ENCODE assay signal across 8 cellular contexts in genomic region chr6:140105857-140106256, GRCh38.
A peak's percentile ranks its signal among the peaks of the same experiment; 100 is the strongest.
DNase-seq lines count a peak whose midpoint lies in the region; ATAC-seq and TF ChIP-seq lines count a peak whose summit lies in the region.

No MANE protein-coding gene starts in this region.

- H3K27me3 Mint-ChIP-seq in naive thymus-derived CD4-positive, alpha-beta T cell, result peaks cover 0 to 8% (median 2%) of the 10 kb centered on the region in 5 donors

- H3K27ac ChIP-seq in AG04450 (ENCODE audit: low read depth, low read length) (no peak overlapping the region), VCaP (peak overlapping the region; percentile 26; the same call in 1 of the 2 replicates), iPS-18a (ENCODE audit: low read length) (peak overlapping the region; percentile 30)
- H3K27ac ChIP-seq in naive thymus-derived CD4-positive, alpha-beta T cell (ENCODE audit: low read depth, low read length), result no peak overlapping the region

- H3K36me3 ChIP-seq in iPS-18a (ENCODE audit: control insufficient read depth, low read depth, low read length), result no peaks in the 10 kb centered on the region
- H3K36me3 ChIP-seq in naive thymus-derived CD4-positive, alpha-beta T cell (ENCODE audit: control insufficient read depth in 2 of 3, insufficient read depth in 3 of 3, low read length in 3 of 3), result no peaks in the 10 kb centered on the region

- POLR2A ChIA-PET in AG04450 (lab: Yijun Ruan, JAX), result no interaction called here
- POLR2A ChIA-PET in naive thymus-derived CD4-positive, alpha-beta T cell (lab: Charles Lee), result no interaction called here

- no peak overlapping the region for H3K9ac ChIP-seq in iPS-18a (ENCODE audit: low read length)

- H3K36me3 Mint-ChIP-seq in naive thymus-derived CD4-positive, alpha-beta T cell, result no peaks in the 10 kb centered on the region

- H3K4me3 ChIP-seq in AG04450 (ENCODE audit: low read depth, low read length) (no peak overlapping the region), iPS-18a (ENCODE audit: low read length) (no peak overlapping the region)
- H3K4me3 ChIP-seq in naive thymus-derived CD4-positive, alpha-beta T cell (ENCODE audit: low read length), result no peak overlapping the region

- H3K27me3 ChIP-seq in AG04450 (ENCODE audit: control insufficient read depth, insufficient read depth, low read length), result no peaks in the 10 kb centered on the region
- H3K27me3 ChIP-seq in iPS-18a (ENCODE audit: control insufficient read depth, insufficient read depth, low read length), result no peaks in the 10 kb centered on the region
- H3K27me3 ChIP-seq in naive thymus-derived CD4-positive, alpha-beta T cell (ENCODE audit: control insufficient read depth in 2 of 2, insufficient read depth in 2 of 2, low read length in 2 of 2), result no peaks in the 10 kb centered on the region

- DNase-seq in AG04450 (ENCODE audit: low read depth, low spot score) (no peak), HPDE6-E6E7 (ENCODE audit: extremely low spot score) (peak; percentile 8), omental fat pad (ENCODE audit: low spot score) (no peak)
- DNase-seq in naive thymus-derived CD4-positive, alpha-beta T cell, result no peak

- no peak overlapping the region for H3K27ac Mint-ChIP-seq in naive thymus-derived CD4-positive, alpha-beta T cell

- intact Hi-C loops in naive thymus-derived CD4-positive, alpha-beta T cell (cut with micrococcal nuclease), result loop anchor here (5.0 to 10.0 kb wide), 2 partner anchors 731 to 734 kb away; partner anchors contain the start of gene CITED2 (in 2 of the 2)

- no peaks in the 10 kb centered on the region for H3K9me3 ChIP-seq in AG04450 (ENCODE audit: control insufficient read depth, insufficient read depth, low read length)
- H3K9me3 ChIP-seq in iPS-18a (ENCODE audit: control insufficient read depth, low read depth, low read length), result no peaks in the 10 kb centered on the region
- H3K9me3 ChIP-seq in naive thymus-derived CD4-positive, alpha-beta T cell (ENCODE audit: control insufficient read depth in 2 of 3, low read length in 3 of 3), result no peaks in the 10 kb centered on the region

- H3K4me1 ChIP-seq in iPS-18a (ENCODE audit: control insufficient read depth, low read depth, low read length), result peaks cover 14% of the 10 kb centered on the region
- no peaks in the 10 kb centered on the region for H3K4me1 ChIP-seq in naive thymus-derived CD4-positive, alpha-beta T cell (ENCODE audit: control insufficient read depth in 2 of 2, insufficient read depth in 2 of 2, low read length in 2 of 2)

- H3K4me3 Mint-ChIP-seq in naive thymus-derived CD4-positive, alpha-beta T cell, result no peak overlapping the region

- TF ChIP-seq CTCF in AG04450 (IDR thresholded peaks at IDR 0.05; ENCODE audit: low read depth, low read length), result peak; percentile 39
- TF ChIP-seq CTCF in VCaP (conservative IDR thresholded peaks at IDR 0.05), result peak; percentile 40
- TF ChIP-seq CTCF in omental fat pad (IDR thresholded peaks at IDR 0.05), result no peak

- H3K9me3 Mint-ChIP-seq in naive thymus-derived CD4-positive, alpha-beta T cell, result no peaks in the 10 kb centered on the region

- no peak for ATAC-seq in omental fat pad (ENCODE audit: low FRiP score)
- ATAC-seq in GM18517 (IDR thresholded peaks at IDR 0.05; ENCODE audit: unreplicated experiment), result no peak
- no peak for ATAC-seq in naive thymus-derived CD4-positive, alpha-beta T cell
- ATAC-seq in GM19035 (IDR thresholded peaks at IDR 0.05; ENCODE audit: unreplicated experiment), result no peak

- CTCF ChIA-PET in AG04450 (lab: Charles Lee), result no interaction called here
- CTCF ChIA-PET in naive thymus-derived CD4-positive, alpha-beta T cell (lab: Charles Lee), result interaction anchor here (0.6 kb wide), 1 partner anchor 726 kb away, joined by 3 read pairs; no protein-coding TSS in a partner anchor

- peaks cover 0 to 5% (median 0%) of the 10 kb centered on the region in 7 donors for H3K4me1 Mint-ChIP-seq in naive thymus-derived CD4-positive, alpha-beta T cell

Comparison
In these comparisons a context has a peak if more than half of its experiments do, and no peak if none do; other contexts are left out.
1. H3K27ac ChIP-seq: peak in VCaP (single experiment) and iPS-18a (single experiment); none in AG04450 (single experiment) and naive thymus-derived CD4-positive, alpha-beta T cell (single experiment).
2. CTCF ChIP-seq: peak in AG04450 (single experiment) and VCaP (single experiment); none in omental fat pad (0 of 3).